In the genomic region with DNA sequence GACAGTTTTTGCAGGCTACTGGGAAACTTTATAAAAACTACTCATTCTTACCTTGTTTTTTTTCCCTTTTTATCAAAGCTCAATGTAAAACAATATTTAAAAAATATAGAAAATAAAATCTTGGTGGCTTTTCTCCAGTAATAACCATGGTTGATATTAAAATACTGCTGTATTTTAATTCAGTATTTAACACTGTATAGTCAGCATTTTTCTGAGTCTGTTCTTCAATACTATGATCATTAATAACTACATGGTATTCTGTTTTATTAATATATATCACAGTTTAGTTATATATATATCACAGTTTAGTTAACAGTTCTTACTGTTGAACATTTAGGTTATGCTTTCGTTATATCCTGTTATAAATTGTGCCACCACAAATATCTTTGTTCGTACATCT, we compare ENCODE assay signal across 2 cellular contexts.
TF ChIP-seq lines count a peak whose summit lies in the region.

No MANE protein-coding gene starts in this region.

TF ChIP-seq in HepG2, 621 proteins besides CTCF, POLR2A, EP300 and RAD21:
- TF ChIP-seq KAT2B (IDR thresholded peaks at IDR 0.05; ENCODE audit: borderline replicate concordance, low read depth, low read length) (no peak), MAFK (conservative IDR thresholded peaks at IDR 0.05 in 1 of 2, IDR thresholded peaks at IDR 0.05 in 1 of 2; ENCODE audit: low read length in 2 of 2) (peak; percentile 36 to 57; a peak in 2 of 4 replicates), MAFF (IDR thresholded peaks at IDR 0.05; ENCODE audit: low read depth, low read length) (peak; percentile 11; the same call in 1 of the 2 replicates)

TF ChIP-seq in K562, 482 proteins besides CTCF, POLR2A, EP300 and RAD21:
- TF ChIP-seq ZNF316 (IDR thresholded peaks at IDR 0.05): peak; percentile 68
- TF ChIP-seq, protein P1, sequence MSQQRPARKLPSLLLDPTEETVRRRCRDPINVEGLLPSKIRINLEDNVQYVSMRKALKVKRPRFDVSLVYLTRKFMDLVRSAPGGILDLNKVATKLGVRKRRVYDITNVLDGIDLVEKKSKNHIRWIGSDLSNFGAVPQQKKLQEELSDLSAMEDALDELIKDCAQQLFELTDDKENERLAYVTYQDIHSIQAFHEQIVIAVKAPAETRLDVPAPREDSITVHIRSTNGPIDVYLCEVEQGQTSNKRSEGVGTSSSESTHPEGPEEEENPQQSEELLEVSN (IDR thresholded peaks at IDR 0.05; ENCODE audit: borderline replicate concordance in 1 of 2, extremely low read depth in 1 of 2, insufficient read depth in 1 of 2, insufficient read length in 1 of 2, low read depth in 1 of 2, low read length in 1 of 2, poor library complexity in 1 of 2, severe bottlenecking in 1 of 2): no peak
- no peak for TF ChIP-seq MAFG (tag; conservative IDR thresholded peaks at IDR 0.05)
- TF ChIP-seq PHF21A (IDR thresholded peaks at IDR 0.05; ENCODE audit: borderline replicate concordance, low read depth): no peak
